8 cellular contexts compared by ENCODE assay signal in the genomic region with DNA sequence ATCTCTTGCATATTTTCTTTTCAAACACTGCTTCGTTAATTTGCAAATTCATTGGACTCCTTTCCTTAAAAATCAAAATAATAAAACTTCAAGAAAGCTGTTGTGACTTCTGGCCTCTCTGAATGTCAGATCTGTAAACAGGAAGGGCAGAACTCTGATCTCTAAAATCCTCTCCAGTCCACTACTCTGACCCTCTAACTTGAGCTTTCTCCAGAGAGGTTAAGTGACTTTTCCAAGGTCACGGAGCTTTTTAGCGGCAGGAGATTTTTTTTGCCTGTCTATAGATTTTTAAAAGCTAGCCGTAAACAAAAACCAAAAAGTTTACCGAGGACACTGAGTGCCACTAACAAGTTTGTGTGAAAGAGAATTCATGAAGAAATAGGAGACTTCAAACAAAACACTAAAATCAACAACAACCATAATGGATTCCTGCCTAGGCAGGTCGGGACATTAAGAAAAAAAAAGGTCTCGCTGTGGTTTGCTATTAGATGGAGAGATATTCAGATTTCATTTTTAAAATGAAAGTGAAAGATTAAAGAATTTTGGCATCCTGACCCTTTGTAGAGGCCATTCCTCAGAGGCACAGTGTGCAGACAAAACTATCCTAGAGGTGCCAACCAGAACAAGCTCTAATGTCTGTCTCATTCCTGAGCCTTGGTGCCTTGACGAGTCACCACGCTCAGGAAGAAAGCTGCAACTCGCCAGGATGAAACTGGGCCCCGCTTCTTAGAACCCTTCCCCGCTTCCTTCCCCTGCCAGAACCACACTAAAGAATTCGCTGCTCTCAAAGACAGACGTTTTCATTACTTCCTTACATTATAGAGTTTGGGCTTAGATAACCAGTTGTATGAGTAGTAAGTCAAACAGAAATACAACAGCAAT.
A peak's percentile ranks its signal among the peaks of the same experiment; 100 is the strongest.
DNase-seq lines count a peak whose midpoint lies in the region; ATAC-seq and TF ChIP-seq lines count a peak whose summit lies in the region.

No MANE protein-coding gene starts in this region.

- H2AFZ ChIP-seq in SU-DHL-6 (ENCODE audit: low read depth, low read length, severe bottlenecking), result peak overlapping the region; percentile 7

- H3F3A ChIP-seq in SU-DHL-6 (ENCODE audit: insufficient read depth), result no peaks in the 10 kb centered on the region

- H3K27me3 ChIP-seq in SU-DHL-6 (ENCODE audit: low read length) (no peaks in the 10 kb centered on the region), neutrophil (no peaks in the 10 kb centered on the region)

- no peaks in the 10 kb centered on the region for H4K20me1 ChIP-seq in SU-DHL-6 (ENCODE audit: low read depth, low read length)

- H3K36me3 ChIP-seq in SU-DHL-6 (ENCODE audit: low read length) (no peaks in the 10 kb centered on the region), neutrophil (no peaks in the 10 kb centered on the region)

- H3K4me3 ChIP-seq in SU-DHL-6 (ENCODE audit: insufficient read depth, low read length, poor library complexity, severe bottlenecking), result no peak overlapping the region
- peak overlapping the region; percentile 48 for H3K4me3 ChIP-seq in epithelial cell of proximal tubule (ENCODE audit: low read depth, low read length)
- H3K4me3 ChIP-seq in neutrophil (ENCODE audit: low read depth in 1 of 2, low read length in 1 of 2), result peak overlapping the region; percentile 63 to 66

- DNase-seq in NOMO-1 (lab: John Stamatoyannopoulos, UW; ENCODE audit: unreplicated experiment in 2 of 2) (peak; percentile 13 to 38), NOMO-1 treated with DMSO at 0.1 percent for 48 hours (lab: John Stamatoyannopoulos, UW; ENCODE audit: unreplicated experiment) (no peak), epithelial cell of proximal tubule (ENCODE audit: low read depth) (no peak), NCI-H2227 treated with DMSO at 0.1 percent for 48 hours (lab: John Stamatoyannopoulos, UW) (no peak)

- H3K4me2 ChIP-seq in SU-DHL-6 (ENCODE audit: low read depth, low read length, poor library complexity, severe bottlenecking), result peak overlapping the region; percentile 41

- no peaks in the 10 kb centered on the region for H3K9me2 ChIP-seq in SU-DHL-6 (replicated peaks; ENCODE audit: insufficient read depth, low read length)

- H3K79me2 ChIP-seq in SU-DHL-6 (ENCODE audit: insufficient read depth, low read length), result no peaks in the 10 kb centered on the region

- peaks cover 46 to 47% of the 10 kb centered on the region in 2 experiments for H3K4me1 ChIP-seq in neutrophil (ENCODE audit: control insufficient read depth in 1 of 2, insufficient read depth in 1 of 2, low read depth in 1 of 2, low read length in 1 of 2)

- H3K9ac ChIP-seq in SU-DHL-6 (ENCODE audit: low read length), result no peak overlapping the region

- no peak for TF ChIP-seq CTCF in SU-DHL-6 (IDR thresholded peaks at IDR 0.05; ENCODE audit: insufficient read depth, low read length, poor library complexity, severe bottlenecking)
- no peak for TF ChIP-seq CTCF in epithelial cell of proximal tubule (conservative IDR thresholded peaks at IDR 0.05; ENCODE audit: low read depth, low read length)
- no peak for TF ChIP-seq CTCF in neutrophil (IDR thresholded peaks at IDR 0.05)

- H3K9me3 ChIP-seq in SU-DHL-6 (ENCODE audit: insufficient read depth, low read length) (no peaks in the 10 kb centered on the region), neutrophil (no peaks in the 10 kb centered on the region)

- H3K27ac ChIP-seq in SU-DHL-6 (ENCODE audit: low read depth, low read length) (no peak overlapping the region), neutrophil (peak overlapping the region; percentile 95)

- no peak for ATAC-seq in HG03139 (IDR thresholded peaks at IDR 0.05; ENCODE audit: unreplicated experiment)
- no peak for ATAC-seq in GM18907 (IDR thresholded peaks at IDR 0.05; ENCODE audit: unreplicated experiment)

Comparison
In these comparisons a context has a peak if more than half of its experiments do, and no peak if none do; other contexts are left out.
1. DNase-seq: peak in NOMO-1 (2 of 2); none in NOMO-1 treated with DMSO at 0.1 percent for 48 hours (single experiment), epithelial cell of proximal tubule (single experiment) and NCI-H2227 treated with DMSO at 0.1 percent for 48 hours (single experiment).